In genomic region chr6:167384844-167385243, GRCh38 we compare ENCODE assay signal across 16 cellular contexts. TPM values are rescaled to one million over a fixed set of nuclear protein-coding genes. Genes with fewer than 3 reads are reported as not detected.
"Had no signal": no experiment of that assay in that cellular context is flagged by ENCODE, and none has a peak within 500 bp of the region (broad histone marks: within the 10 kb centered on the region; RNA-seq: fewer than 3 reads in every experiment).

No MANE protein-coding gene starts in this region.

RNA-seq across cellular contexts. Expression of gene TTLL2, which starts 60.0 kb away (rescaled TPM):
- total RNA-seq: activated CD4-positive, alpha-beta memory T cell treated with anti-CD3 and anti-CD28 coated beads for 36 hours; activated CD4-positive, alpha-beta T cell treated with anti-CD3 and anti-CD28 coated beads, Interleukin-2, amount 10 ng/mL, durations not matched to agents 24 days and 14 days; activated CD8-positive, alpha-beta memory T cell treated with anti-CD3 and anti-CD28 coated beads, Interleukin-2, amount 10 ng/mL, durations not matched to agents 7 days and 5 days; activated CD8-positive, alpha-beta T cell treated with anti-CD3 and anti-CD28 coated beads for 36 hours; activated naive CD8-positive, alpha-beta T cell treated with anti-CD3 and anti-CD28 coated beads, Interleukin-2, amount 10 ng/mL, durations not matched to agents 7 days and 5 days; activated T-helper 2 cell treated with anti-CD3 and anti-CD28 coated beads, Interferon-gamma antibody, Interleukin-2, Interleukin-4, amounts not matched to agents 10 μg/mL and 5 μg/mL and 100 μg/mL, durations not matched to agents 14 hours and 24 hours and 36 hours; ascending aorta; bronchial epithelial cell; cardiac muscle cell; chondrocyte; T-cell; T-helper 1 cell treated with Interleukin-12 subunit alpha and Interleukin-12 subunit beta and Interleukin-4 antibody, amounts not matched to agents 30 ng/mL and 1 ng/mL, for 36 hours; T-helper 17 cell; T-helper 2 cell treated with Interferon-gamma antibody and Interleukin-4, amounts not matched to agents 100 ng/mL and 5 ng/mL, for 36 hours; WTC11 had no signal
- polyA plus RNA-seq: adipose tissue, cardiac muscle cell had no signal
